In the genomic region with DNA sequence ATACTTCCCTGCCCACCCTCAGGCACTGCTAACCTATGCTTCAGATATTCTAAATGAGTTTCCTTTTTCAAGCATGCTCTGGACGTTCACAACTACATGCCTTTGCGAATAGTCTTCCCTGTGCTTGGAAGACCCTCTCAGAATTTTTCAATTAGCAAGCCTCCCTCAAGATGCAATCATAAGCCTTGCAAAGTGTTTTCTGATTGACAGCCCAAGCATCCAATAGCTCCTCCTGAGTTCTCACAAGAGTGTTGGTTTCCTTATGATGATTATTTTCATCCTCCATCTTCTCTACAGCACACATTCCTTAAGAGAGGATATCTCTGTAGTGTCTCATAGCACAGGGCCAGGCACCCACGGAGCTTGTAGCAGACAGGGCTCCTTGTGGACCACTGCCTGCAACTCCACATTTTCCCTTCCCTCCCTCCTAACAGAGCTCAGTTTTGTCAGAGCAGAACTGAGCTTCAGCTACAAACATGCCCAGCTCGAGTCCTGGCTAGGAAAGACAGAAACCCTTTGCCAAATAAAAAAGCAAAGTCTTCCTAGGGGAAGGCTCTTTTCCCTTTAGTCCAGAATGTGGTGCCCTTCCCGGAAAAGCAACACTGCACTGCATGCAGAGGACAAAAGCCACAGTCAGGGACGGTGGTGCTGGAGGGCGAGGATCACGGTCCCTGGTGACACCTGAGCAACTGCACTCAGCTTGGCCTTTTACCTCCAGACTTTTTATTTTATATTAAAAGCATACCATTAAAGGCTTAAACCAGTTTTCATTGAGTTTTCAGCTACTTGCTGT, we compare ENCODE assay signal across 24 cellular contexts.
"Had no signal": no experiment of that assay in that cellular context is flagged by ENCODE, and none has a peak within 500 bp of the region (broad histone marks: within the 10 kb centered on the region; RNA-seq: fewer than 3 reads in every experiment).

No MANE protein-coding gene starts in this region.

- H3K27me3 ChIP-seq: heart left ventricle, neutrophil, sigmoid colon, stomach had no signal

- H3K27ac Mint-ChIP-seq: naive thymus-derived CD4-positive, alpha-beta T cell; nephron progenitor cell had no signal

- H3K4me3 ChIP-seq: heart left ventricle, lung, sigmoid colon, skin epidermis, stomach had no signal

- H3K4me1 ChIP-seq: stomach had no signal

- H3K27me3 Mint-ChIP-seq: dendritic cell treated with granulocyte-macrophage colony-stimulating factor and Interleukin-4, amounts not matched to agents 40 ng/mL and 50 ng/mL, for 4 days; effector memory CD8-positive, alpha-beta T cell; naive thymus-derived CD4-positive, alpha-beta T cell had no signal

- H3K4me1 Mint-ChIP-seq: naive thymus-derived CD4-positive, alpha-beta T cell; nephron progenitor cell had no signal

- DNase-seq: effector memory CD8-positive, alpha-beta T cell; erythroblast; heart left ventricle; hippocampal formation; left colon; left ventricle myocardium superior; mesendoderm; naive thymus-derived CD4-positive, alpha-beta T cell; nephron progenitor cell; posterior cingulate gyrus; sigmoid colon; stimulated activated CD4-positive, alpha-beta T cell treated with anti-CD3 and anti-CD28 coated beads, Interleukin-2, amount 100 ng/mL, for 24 hours; stimulated activated CD4-positive, alpha-beta T cell treated with anti-CD3 and anti-CD28 coated beads, Interleukin-4, amount 100 ng/mL, for 4 hours; stimulated activated naive CD4-positive, alpha-beta T cell; stomach; substantia nigra; trophoblast cell had no signal

- H3K9me3 Mint-ChIP-seq: dendritic cell treated with granulocyte-macrophage colony-stimulating factor and Interleukin-4, amounts not matched to agents 40 ng/mL and 50 ng/mL, for 4 days; effector memory CD8-positive, alpha-beta T cell; nephron progenitor cell had no signal

- H3K4me3 Mint-ChIP-seq: dendritic cell treated with granulocyte-macrophage colony-stimulating factor and Interleukin-4, amounts not matched to agents 40 ng/mL and 50 ng/mL, for 4 days; effector memory CD8-positive, alpha-beta T cell; naive thymus-derived CD4-positive, alpha-beta T cell; nephron progenitor cell had no signal

- FAIRE-seq: colon, endothelial cell of umbilical vein, frontal cortex had no signal

- ATAC-seq: effector memory CD8-positive, alpha-beta T cell; heart left ventricle; left colon; left ventricle myocardium superior; naive thymus-derived CD4-positive, alpha-beta T cell had no signal

- H3K36me3 ChIP-seq: heart left ventricle, neutrophil, sigmoid colon, stomach had no signal

- H3K9me3 ChIP-seq: heart left ventricle, neutrophil, sigmoid colon, stomach had no signal

- H3K27ac ChIP-seq: heart left ventricle, neutrophil, sigmoid colon, skin epidermis, stomach had no signal
